Comparison of ENCODE assay signal across 1 cellular context in the genomic region with DNA sequence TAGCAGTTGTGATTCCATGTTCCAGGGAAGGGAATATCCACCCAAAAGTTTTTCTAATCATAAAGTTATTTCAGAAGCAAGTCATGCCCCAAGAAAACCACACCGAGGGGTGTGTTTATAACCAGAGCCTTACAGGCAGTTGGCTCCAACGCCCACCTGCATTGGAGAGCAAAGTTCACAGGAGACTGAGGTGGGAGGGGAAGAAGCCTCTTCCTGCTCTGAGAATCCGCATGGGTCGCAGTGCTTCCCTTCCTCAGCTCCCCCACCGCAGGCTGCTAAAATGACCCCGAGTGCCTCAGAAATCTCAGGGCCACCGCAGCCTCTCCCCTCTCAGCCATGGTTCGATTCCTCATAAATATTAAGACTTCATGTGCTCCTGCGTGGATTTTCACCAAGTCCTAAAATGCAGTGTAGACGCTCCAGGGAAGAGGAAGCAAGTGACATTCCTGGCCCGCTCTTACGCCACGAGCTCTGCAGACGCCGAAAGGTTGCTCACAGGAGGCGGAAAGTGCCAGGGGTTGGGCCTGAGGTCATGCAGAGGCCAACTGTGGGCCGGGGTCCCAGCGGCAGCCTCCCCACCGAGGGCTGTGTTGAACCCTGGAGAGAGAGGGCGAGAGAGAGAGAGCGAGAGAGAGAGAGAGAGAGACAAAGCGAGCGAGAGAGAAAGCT.
TF ChIP-seq lines count a peak whose summit lies in the region.

No MANE protein-coding gene starts in this region.

TF ChIP-seq in HepG2, 621 proteins besides CTCF, POLR2A, EP300 and RAD21 (continued from another document and continues in another):
- TF ChIP-seq, protein P1, sequence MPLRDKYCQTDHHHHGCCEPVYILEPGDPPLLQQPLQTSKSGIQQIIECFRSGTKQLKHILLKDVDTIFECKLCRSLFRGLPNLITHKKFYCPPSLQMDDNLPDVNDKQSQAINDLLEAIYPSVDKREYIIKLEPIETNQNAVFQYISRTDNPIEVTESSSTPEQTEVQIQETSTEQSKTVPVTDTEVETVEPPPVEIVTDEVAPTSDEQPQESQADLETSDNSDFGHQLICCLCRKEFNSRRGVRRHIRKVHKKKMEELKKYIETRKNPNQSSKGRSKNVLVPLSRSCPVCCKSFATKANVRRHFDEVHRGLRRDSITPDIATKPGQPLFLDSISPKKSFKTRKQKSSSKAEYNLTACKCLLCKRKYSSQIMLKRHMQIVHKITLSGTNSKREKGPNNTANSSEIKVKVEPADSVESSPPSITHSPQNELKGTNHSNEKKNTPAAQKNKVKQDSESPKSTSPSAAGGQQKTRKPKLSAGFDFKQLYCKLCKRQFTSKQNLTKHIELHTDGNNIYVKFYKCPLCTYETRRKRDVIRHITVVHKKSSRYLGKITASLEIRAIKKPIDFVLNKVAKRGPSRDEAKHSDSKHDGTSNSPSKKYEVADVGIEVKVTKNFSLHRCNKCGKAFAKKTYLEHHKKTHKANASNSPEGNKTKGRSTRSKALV (CRISPR knock-in tag; IDR thresholded peaks at IDR 0.05), result no peak
- TF ChIP-seq FOSL1 (CRISPR knock-in tag; IDR thresholded peaks at IDR 0.05; ENCODE audit: borderline replicate concordance) (no peak), SAP130 (CRISPR knock-in tag; IDR thresholded peaks at IDR 0.05; ENCODE audit: low read depth) (peak; percentile 59), ZNF350 (CRISPR knock-in tag; IDR thresholded peaks at IDR 0.05; ENCODE audit: borderline replicate concordance, low read depth) (0 out of 2 replicates have a peak, but pooled peaks have one; percentile 48), ZNF891 (CRISPR knock-in tag; IDR thresholded peaks at IDR 0.05) (no peak), EEA1 (CRISPR knock-in tag; IDR thresholded peaks at IDR 0.05; ENCODE audit: borderline replicate concordance) (no peak), TGIF2 (CRISPR knock-in tag; IDR thresholded peaks at IDR 0.05) (0 out of 2 replicates have a peak, but pooled peaks have one; percentile 35), ZNF317 (CRISPR knock-in tag; IDR thresholded peaks at IDR 0.05) (no peak), ZNF17 (CRISPR knock-in tag; IDR thresholded peaks at IDR 0.05) (no peak), NFIC (IDR thresholded peaks at IDR 0.05; ENCODE audit: low read length) (no peak), PHF20 (CRISPR knock-in tag; IDR thresholded peaks at IDR 0.05) (no peak), ZSCAN25 (CRISPR knock-in tag; IDR thresholded peaks at IDR 0.05) (no peak; the same call in 1 of the 2 replicates), FOXP1 (IDR thresholded peaks at IDR 0.05) (no peak), FOXP1 (CRISPR knock-in tag; IDR thresholded peaks at IDR 0.05) (no peak), KMT2A (CRISPR knock-in tag; IDR thresholded peaks at IDR 0.05) (0 out of 2 replicates have a peak, but pooled peaks have one; percentile 22), ZMYM4 (CRISPR knock-in tag; IDR thresholded peaks at IDR 0.05) (no peak), ZNF660 (CRISPR knock-in tag; IDR thresholded peaks at IDR 0.05; ENCODE audit: borderline replicate concordance, low read depth) (no peak), KDM4B (CRISPR knock-in tag; IDR thresholded peaks at IDR 0.05) (no peak), ETV6 (CRISPR knock-in tag; conservative IDR thresholded peaks at IDR 0.05) (no peak), GLI4 (CRISPR knock-in tag; IDR thresholded peaks at IDR 0.05; ENCODE audit: borderline replicate concordance) (no peak), ZNF564 (CRISPR knock-in tag; IDR thresholded peaks at IDR 0.05) (peak; percentile 11; the same call in 1 of the 2 replicates), ZSCAN9 (CRISPR knock-in tag; IDR thresholded peaks at IDR 0.05; ENCODE audit: borderline replicate concordance) (no peak), ZNF232 (CRISPR knock-in tag; IDR thresholded peaks at IDR 0.05; ENCODE audit: borderline replicate concordance) (peak; percentile 52; the same call in 1 of the 2 replicates), ZNF644 (CRISPR knock-in tag; IDR thresholded peaks at IDR 0.05; ENCODE audit: low read depth) (peak; percentile 46; the same call in 1 of the 2 replicates), NFYB (CRISPR knock-in tag; IDR thresholded peaks at IDR 0.05) (no peak), HNF4A (CRISPR knock-in tag; IDR thresholded peaks at IDR 0.05) (peak; percentile 82), CBX5 (CRISPR knock-in tag; IDR thresholded peaks at IDR 0.05; ENCODE audit: borderline replicate concordance) (no peak), GATAD2A (CRISPR knock-in tag; IDR thresholded peaks at IDR 0.05) (peak; percentile 54; the same call in 1 of the 2 replicates), YEATS4 (CRISPR knock-in tag; IDR thresholded peaks at IDR 0.05; ENCODE audit: borderline replicate concordance) (0 out of 2 replicates have a peak, but pooled peaks have one; percentile 22), ZNF501 (CRISPR knock-in tag; IDR thresholded peaks at IDR 0.05) (no peak), JARID2 (CRISPR knock-in tag; IDR thresholded peaks at IDR 0.05; ENCODE audit: insufficient replicate concordance) (no peak), HCFC1 (IDR thresholded peaks at IDR 0.05; ENCODE audit: low read depth, low read length) (no peak), HOXA3 (CRISPR knock-in tag; IDR thresholded peaks at IDR 0.05) (0 out of 2 replicates have a peak, but pooled peaks have one; percentile 30)
- TF ChIP-seq, protein P2, sequence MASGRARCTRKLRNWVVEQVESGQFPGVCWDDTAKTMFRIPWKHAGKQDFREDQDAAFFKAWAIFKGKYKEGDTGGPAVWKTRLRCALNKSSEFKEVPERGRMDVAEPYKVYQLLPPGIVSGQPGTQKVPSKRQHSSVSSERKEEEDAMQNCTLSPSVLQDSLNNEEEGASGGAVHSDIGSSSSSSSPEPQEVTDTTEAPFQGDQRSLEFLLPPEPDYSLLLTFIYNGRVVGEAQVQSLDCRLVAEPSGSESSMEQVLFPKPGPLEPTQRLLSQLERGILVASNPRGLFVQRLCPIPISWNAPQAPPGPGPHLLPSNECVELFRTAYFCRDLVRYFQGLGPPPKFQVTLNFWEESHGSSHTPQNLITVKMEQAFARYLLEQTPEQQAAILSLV (CRISPR knock-in tag; IDR thresholded peaks at IDR 0.05; ENCODE audit: borderline replicate concordance), result 0 out of 2 replicates have a peak, but pooled peaks have one; percentile 23
- TF ChIP-seq, protein P3, sequence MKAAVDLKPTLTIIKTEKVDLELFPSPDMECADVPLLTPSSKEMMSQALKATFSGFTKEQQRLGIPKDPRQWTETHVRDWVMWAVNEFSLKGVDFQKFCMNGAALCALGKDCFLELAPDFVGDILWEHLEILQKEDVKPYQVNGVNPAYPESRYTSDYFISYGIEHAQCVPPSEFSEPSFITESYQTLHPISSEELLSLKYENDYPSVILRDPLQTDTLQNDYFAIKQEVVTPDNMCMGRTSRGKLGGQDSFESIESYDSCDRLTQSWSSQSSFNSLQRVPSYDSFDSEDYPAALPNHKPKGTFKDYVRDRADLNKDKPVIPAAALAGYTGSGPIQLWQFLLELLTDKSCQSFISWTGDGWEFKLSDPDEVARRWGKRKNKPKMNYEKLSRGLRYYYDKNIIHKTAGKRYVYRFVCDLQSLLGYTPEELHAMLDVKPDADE (CRISPR knock-in tag; IDR thresholded peaks at IDR 0.05), result no peak
- TF ChIP-seq, protein P4, sequence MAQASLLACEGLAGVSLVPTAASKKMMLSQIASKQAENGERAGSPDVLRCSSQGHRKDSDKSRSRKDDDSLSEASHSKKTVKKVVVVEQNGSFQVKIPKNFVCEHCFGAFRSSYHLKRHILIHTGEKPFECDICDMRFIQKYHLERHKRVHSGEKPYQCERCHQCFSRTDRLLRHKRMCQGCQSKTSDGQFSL (CRISPR knock-in tag; IDR thresholded peaks at IDR 0.05), result peak; percentile 78
- TF ChIP-seq, protein P5, sequence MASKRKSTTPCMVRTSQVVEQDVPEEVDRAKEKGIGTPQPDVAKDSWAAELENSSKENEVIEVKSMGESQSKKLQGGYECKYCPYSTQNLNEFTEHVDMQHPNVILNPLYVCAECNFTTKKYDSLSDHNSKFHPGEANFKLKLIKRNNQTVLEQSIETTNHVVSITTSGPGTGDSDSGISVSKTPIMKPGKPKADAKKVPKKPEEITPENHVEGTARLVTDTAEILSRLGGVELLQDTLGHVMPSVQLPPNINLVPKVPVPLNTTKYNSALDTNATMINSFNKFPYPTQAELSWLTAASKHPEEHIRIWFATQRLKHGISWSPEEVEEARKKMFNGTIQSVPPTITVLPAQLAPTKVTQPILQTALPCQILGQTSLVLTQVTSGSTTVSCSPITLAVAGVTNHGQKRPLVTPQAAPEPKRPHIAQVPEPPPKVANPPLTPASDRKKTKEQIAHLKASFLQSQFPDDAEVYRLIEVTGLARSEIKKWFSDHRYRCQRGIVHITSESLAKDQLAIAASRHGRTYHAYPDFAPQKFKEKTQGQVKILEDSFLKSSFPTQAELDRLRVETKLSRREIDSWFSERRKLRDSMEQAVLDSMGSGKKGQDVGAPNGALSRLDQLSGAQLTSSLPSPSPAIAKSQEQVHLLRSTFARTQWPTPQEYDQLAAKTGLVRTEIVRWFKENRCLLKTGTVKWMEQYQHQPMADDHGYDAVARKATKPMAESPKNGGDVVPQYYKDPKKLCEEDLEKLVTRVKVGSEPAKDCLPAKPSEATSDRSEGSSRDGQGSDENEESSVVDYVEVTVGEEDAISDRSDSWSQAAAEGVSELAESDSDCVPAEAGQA (IDR thresholded peaks at IDR 0.05; ENCODE audit: low read depth), result no peak
- TF ChIP-seq, protein P5 (CRISPR knock-in tag; IDR thresholded peaks at IDR 0.05; ENCODE audit: borderline replicate concordance), result no peak
- TF ChIP-seq, protein P6, sequence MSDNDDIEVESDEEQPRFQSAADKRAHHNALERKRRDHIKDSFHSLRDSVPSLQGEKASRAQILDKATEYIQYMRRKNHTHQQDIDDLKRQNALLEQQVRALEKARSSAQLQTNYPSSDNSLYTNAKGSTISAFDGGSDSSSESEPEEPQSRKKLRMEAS (IDR thresholded peaks at IDR 0.05), result peak; percentile 54; the same call in 1 of the 2 replicates
- TF ChIP-seq, protein P7, sequence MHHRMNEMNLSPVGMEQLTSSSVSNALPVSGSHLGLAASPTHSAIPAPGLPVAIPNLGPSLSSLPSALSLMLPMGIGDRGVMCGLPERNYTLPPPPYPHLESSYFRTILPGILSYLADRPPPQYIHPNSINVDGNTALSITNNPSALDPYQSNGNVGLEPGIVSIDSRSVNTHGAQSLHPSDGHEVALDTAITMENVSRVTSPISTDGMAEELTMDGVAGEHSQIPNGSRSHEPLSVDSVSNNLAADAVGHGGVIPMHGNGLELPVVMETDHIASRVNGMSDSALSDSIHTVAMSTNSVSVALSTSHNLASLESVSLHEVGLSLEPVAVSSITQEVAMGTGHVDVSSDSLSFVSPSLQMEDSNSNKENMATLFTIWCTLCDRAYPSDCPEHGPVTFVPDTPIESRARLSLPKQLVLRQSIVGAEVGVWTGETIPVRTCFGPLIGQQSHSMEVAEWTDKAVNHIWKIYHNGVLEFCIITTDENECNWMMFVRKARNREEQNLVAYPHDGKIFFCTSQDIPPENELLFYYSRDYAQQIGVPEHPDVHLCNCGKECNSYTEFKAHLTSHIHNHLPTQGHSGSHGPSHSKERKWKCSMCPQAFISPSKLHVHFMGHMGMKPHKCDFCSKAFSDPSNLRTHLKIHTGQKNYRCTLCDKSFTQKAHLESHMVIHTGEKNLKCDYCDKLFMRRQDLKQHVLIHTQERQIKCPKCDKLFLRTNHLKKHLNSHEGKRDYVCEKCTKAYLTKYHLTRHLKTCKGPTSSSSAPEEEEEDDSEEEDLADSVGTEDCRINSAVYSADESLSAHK (CRISPR knock-in tag; IDR thresholded peaks at IDR 0.05; ENCODE audit: borderline replicate concordance), result no peak
- TF ChIP-seq, protein P8, sequence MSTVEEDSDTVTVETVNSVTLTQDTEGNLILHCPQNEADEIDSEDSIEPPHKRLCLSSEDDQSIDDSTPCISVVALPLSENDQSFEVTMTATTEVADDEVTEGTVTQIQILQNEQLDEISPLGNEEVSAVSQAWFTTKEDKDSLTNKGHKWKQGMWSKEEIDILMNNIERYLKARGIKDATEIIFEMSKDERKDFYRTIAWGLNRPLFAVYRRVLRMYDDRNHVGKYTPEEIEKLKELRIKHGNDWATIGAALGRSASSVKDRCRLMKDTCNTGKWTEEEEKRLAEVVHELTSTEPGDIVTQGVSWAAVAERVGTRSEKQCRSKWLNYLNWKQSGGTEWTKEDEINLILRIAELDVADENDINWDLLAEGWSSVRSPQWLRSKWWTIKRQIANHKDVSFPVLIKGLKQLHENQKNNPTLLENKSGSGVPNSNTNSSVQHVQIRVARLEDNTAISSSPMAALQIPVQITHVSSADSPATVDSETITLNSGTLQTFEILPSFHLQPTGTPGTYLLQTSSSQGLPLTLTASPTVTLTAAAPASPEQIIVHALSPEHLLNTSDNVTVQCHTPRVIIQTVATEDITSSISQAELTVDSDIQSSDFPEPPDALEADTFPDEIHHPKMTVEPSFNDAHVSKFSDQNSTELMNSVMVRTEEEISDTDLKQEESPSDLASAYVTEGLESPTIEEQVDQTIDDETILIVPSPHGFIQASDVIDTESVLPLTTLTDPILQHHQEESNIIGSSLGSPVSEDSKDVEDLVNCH (CRISPR knock-in tag; IDR thresholded peaks at IDR 0.05), result no peak
- TF ChIP-seq, protein P9, sequence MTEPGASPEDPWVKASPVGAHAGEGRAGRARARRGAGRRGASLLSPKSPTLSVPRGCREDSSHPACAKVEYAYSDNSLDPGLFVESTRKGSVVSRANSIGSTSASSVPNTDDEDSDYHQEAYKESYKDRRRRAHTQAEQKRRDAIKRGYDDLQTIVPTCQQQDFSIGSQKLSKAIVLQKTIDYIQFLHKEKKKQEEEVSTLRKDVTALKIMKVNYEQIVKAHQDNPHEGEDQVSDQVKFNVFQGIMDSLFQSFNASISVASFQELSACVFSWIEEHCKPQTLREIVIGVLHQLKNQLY (CRISPR knock-in tag; IDR thresholded peaks at IDR 0.05), result no peak
